In genomic region chr9:2023042-2023441, GRCh38 we compare ENCODE assay signal across 11 cellular contexts. TPM values are rescaled to one million over a fixed set of nuclear protein-coding genes. Genes with fewer than 3 reads are reported as not detected.
DNase-seq lines count a peak whose midpoint lies in the region; ATAC-seq and TF ChIP-seq lines count a peak whose summit lies in the region.
"Had no signal": no experiment of that assay in that cellular context is flagged by ENCODE, and none has a peak within 500 bp of the region (broad histone marks: within the 10 kb centered on the region; RNA-seq: fewer than 3 reads in every experiment).

No MANE protein-coding gene starts in this region.

- DNase-seq in activated naive CD4-positive, alpha-beta T cell treated with anti-CD3 and anti-CD28 coated beads for 36 hours = no peak
- no peak for DNase-seq in activated naive CD4-positive, alpha-beta T cell treated with Interleukin-2 at 50 U/mL for 16 hours
- no peak for DNase-seq in activated naive CD8-positive, alpha-beta T cell treated with anti-CD3 and anti-CD28 coated beads for 36 hours
- DNase-seq in memory B cell (ENCODE audit: low spot score in 2 of 2) = no peak
- DNase-seq in upper lobe of left lung = no peak
- no peak for DNase-seq in NCI-H748 (lab: John Stamatoyannopoulos, UW; ENCODE audit: unreplicated experiment)
- no peak for DNase-seq in aorta
- DNase-seq: activated gamma-delta T cell treated with Interleukin-2 at 50 U/mL for 16 hours; NCI-H446 treated with DMSO at 0.1 percent for 48 hours; stimulated activated CD8-positive, alpha-beta memory T cell treated with anti-CD3 and anti-CD28 coated beads, Interleukin-4, amount 100 ng/mL, for 48 hours had no signal

- H3K27ac Mint-ChIP-seq in activated naive CD4-positive, alpha-beta T cell treated with anti-CD3 and anti-CD28 coated beads for 36 hours = peak overlapping the region; percentile 69
- H3K27ac Mint-ChIP-seq in activated naive CD8-positive, alpha-beta T cell treated with anti-CD3 and anti-CD28 coated beads for 36 hours = peak overlapping the region; percentile 13
- peak overlapping the region; percentile 16 for H3K27ac Mint-ChIP-seq in memory B cell

- H3K27me3 Mint-ChIP-seq in activated naive CD4-positive, alpha-beta T cell treated with anti-CD3 and anti-CD28 coated beads for 36 hours (ENCODE audit: low read depth) = no peaks in the 10 kb centered on the region
- H3K27me3 Mint-ChIP-seq in activated naive CD8-positive, alpha-beta T cell treated with anti-CD3 and anti-CD28 coated beads for 36 hours = no peaks in the 10 kb centered on the region
- no peaks in the 10 kb centered on the region for H3K27me3 Mint-ChIP-seq in memory B cell

- H3K9me3 ChIP-seq in upper lobe of left lung (no peaks in the 10 kb centered on the region), aorta (ENCODE audit: control insufficient read depth, low read length) (no peaks in the 10 kb centered on the region)

- peak overlapping the region; percentile 60 for H3K4me3 Mint-ChIP-seq in activated naive CD4-positive, alpha-beta T cell treated with anti-CD3 and anti-CD28 coated beads for 36 hours
- H3K4me3 Mint-ChIP-seq in activated naive CD8-positive, alpha-beta T cell treated with anti-CD3 and anti-CD28 coated beads for 36 hours = peak overlapping the region; percentile 64
- H3K4me3 Mint-ChIP-seq in memory B cell = peak overlapping the region; percentile 32

- TF ChIP-seq CTCF in upper lobe of left lung (IDR thresholded peaks at IDR 0.05) = no peak

- H3K4me3 ChIP-seq in upper lobe of left lung = no peak overlapping the region
- no peak overlapping the region for H3K4me3 ChIP-seq in aorta (ENCODE audit: low read length in 2 of 2)

- TF ChIP-seq POLR2A in upper lobe of left lung (IDR thresholded peaks at IDR 0.05) = no peak

- intact Hi-C loops in activated naive CD4-positive, alpha-beta T cell treated with anti-CD3 and anti-CD28 coated beads for 36 hours (cut with micrococcal nuclease) = loop anchor here (1.0 kb wide), 2 partner anchors 8 to 147 kb away; partner anchors contain the start of gene SMARCA2
- intact Hi-C loops in aorta (cut with DNase I) = loop anchor here in 1 of 2 donors (10.0 kb wide), 1 partner anchor 152 kb away; no protein-coding TSS in a partner anchor

- H3K9me3 Mint-ChIP-seq in activated naive CD4-positive, alpha-beta T cell treated with anti-CD3 and anti-CD28 coated beads for 36 hours = no peaks in the 10 kb centered on the region
- no peaks in the 10 kb centered on the region for H3K9me3 Mint-ChIP-seq in activated naive CD8-positive, alpha-beta T cell treated with anti-CD3 and anti-CD28 coated beads for 36 hours
- H3K9me3 Mint-ChIP-seq in memory B cell = no peaks in the 10 kb centered on the region

- peaks cover 86% of the 10 kb centered on the region for H3K4me1 Mint-ChIP-seq in activated naive CD4-positive, alpha-beta T cell treated with anti-CD3 and anti-CD28 coated beads for 36 hours (ENCODE audit: low read depth)
- peaks cover 87% of the 10 kb centered on the region for H3K4me1 Mint-ChIP-seq in activated naive CD8-positive, alpha-beta T cell treated with anti-CD3 and anti-CD28 coated beads for 36 hours
- H3K4me1 Mint-ChIP-seq in memory B cell = peaks cover 62% of the 10 kb centered on the region

- CTCF ChIA-PET in activated naive CD4-positive, alpha-beta T cell treated with anti-CD3 and anti-CD28 coated beads for 36 hours (lab: Charles Lee) = no interaction called here

- no peaks in the 10 kb centered on the region for H3K36me3 ChIP-seq in upper lobe of left lung
- no peaks in the 10 kb centered on the region for H3K36me3 ChIP-seq in aorta (ENCODE audit: control insufficient read depth in 1 of 2, insufficient read depth in 2 of 2, low read length in 1 of 2)

- peak overlapping the region; percentile 8 to 76 (median 56) for H3K27ac ChIP-seq in upper lobe of left lung
- H3K27ac ChIP-seq in aorta (ENCODE audit: low read depth in 1 of 2, low read length in 2 of 2) = no peak overlapping the region

- H3K27me3 ChIP-seq in upper lobe of left lung = no peaks in the 10 kb centered on the region
- H3K27me3 ChIP-seq in aorta (ENCODE audit: control insufficient read depth in 1 of 2, insufficient read depth in 2 of 2, low read length in 1 of 2) = no peaks in the 10 kb centered on the region

- no peak for TF ChIP-seq EP300 in upper lobe of left lung (IDR thresholded peaks at IDR 0.05)

- H3K4me1 ChIP-seq in upper lobe of left lung (peaks cover 67 to 96% (median 84%) of the 10 kb centered on the region in 4 donors), aorta (ENCODE audit: control insufficient read depth in 1 of 2, insufficient read depth in 2 of 2, low read length in 2 of 2) (peaks cover 3 to 20% of the 10 kb centered on the region in 2 donors)

- H3K36me3 Mint-ChIP-seq in activated naive CD4-positive, alpha-beta T cell treated with anti-CD3 and anti-CD28 coated beads for 36 hours (ENCODE audit: low read depth) = peaks cover 3% of the 10 kb centered on the region
- peaks cover 22% of the 10 kb centered on the region for H3K36me3 Mint-ChIP-seq in activated naive CD8-positive, alpha-beta T cell treated with anti-CD3 and anti-CD28 coated beads for 36 hours
- peaks cover 2% of the 10 kb centered on the region for H3K36me3 Mint-ChIP-seq in memory B cell

- 40 to 43% methylated on average over 3 of the region's 3 CpGs for WGBS in upper lobe of left lung, 2 donors
- 32 to 36% methylated on average over 3 of the region's 3 CpGs for WGBS in aorta, 2 donors

- ATAC-seq in memory B cell (ENCODE audit: low read depth) (no peak), upper lobe of left lung (ENCODE audit: low FRiP score in 2 of 2) (no peak), aorta (ENCODE audit: low FRiP score) (no peak), GM21367 (IDR thresholded peaks at IDR 0.05; ENCODE audit: unreplicated experiment) (no peak)

RNA-seq across cellular contexts. Expression of gene SMARCA2, which starts 7.9 kb away (rescaled TPM):
- total RNA-seq in activated naive CD4-positive, alpha-beta T cell treated with anti-CD3 and anti-CD28 coated beads for 36 hours = 10 to 100 TPM; 87.8 to 89.9 TPM
- 10 to 100 TPM; 90.0 to 91.5 TPM for total RNA-seq in activated naive CD8-positive, alpha-beta T cell treated with anti-CD3 and anti-CD28 coated beads for 36 hours
- 100 to 1,000 TPM in 5 of 6 donors, 10 to 100 TPM in 1; 74.3 to 210 (median 139) TPM for total RNA-seq in upper lobe of left lung
- total RNA-seq in aorta = 100 to 1,000 TPM; 206 to 265 TPM
- 10 to 100 TPM; 61.7 to 84.8 TPM for polyA plus RNA-seq in aorta

Comparison
In these comparisons a context has a peak if more than half of its experiments do, and no peak if none do; other contexts are left out.
1. H3K27ac Mint-ChIP-seq: peak in every context shown above with its lines; median percentile 69 in activated naive CD4-positive, alpha-beta T cell treated with anti-CD3 and anti-CD28 coated beads for 36 hours; 16 in memory B cell; 13 in activated naive CD8-positive, alpha-beta T cell treated with anti-CD3 and anti-CD28 coated beads for 36 hours.
2. H3K27ac ChIP-seq: peak in upper lobe of left lung (4 of 4); none in aorta (0 of 2).
3. Peak in every context shown above with its lines, with median percentiles within 50 percentile points of each other: H3K4me3 Mint-ChIP-seq.